20 cellular contexts compared by ENCODE assay signal in the genomic region with DNA sequence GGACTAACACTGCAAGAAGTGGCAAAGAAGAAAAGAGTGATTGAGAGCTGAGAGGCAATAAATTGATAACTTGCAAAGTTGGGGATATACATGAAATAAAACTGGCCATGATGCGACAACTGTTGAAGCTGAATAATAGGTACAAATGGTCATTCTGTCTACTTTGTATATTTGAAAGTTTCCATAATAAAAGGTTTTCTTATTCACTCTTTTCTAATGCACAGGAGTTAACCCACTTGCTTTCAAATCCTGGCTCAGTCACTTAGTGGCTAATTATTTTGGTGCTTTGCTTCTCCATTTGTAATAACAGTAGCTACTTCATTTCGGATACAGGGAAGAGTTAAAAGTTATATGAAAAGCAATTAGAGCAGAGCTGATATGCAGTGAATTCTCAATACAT.
"Had no signal": no experiment of that assay in that cellular context is flagged by ENCODE, and none has a peak within 500 bp of the region (broad histone marks: within the 10 kb centered on the region; RNA-seq: fewer than 3 reads in every experiment).

No MANE protein-coding gene starts in this region.

- H3K4me3 ChIP-seq: MG63 had no signal

- H3K27me3 ChIP-seq: MG63 had no signal

- DNase-seq: Karpas-422, KBM-7, MG63, NCI-H1092 treated with DMSO at 0.1 percent for 48 hours, NCI-H1436, NCI-H187, NCI-H2029, NCI-H2081 treated with DMSO at 0.1 percent for 48 hours, NCI-H2171, NCI-H226, NCI-H446, NCI-H510A, NCI-H524 treated with DMSO at 0.1 percent for 48 hours, NCI-H69, NCI-H774, SHP77, SK-N-SH, SW 1271 had no signal

- H3K9ac ChIP-seq: SK-N-SH had no signal

- H3K4me2 ChIP-seq: SK-N-SH had no signal

- ATAC-seq: Panc1 had no signal

- H3K27ac ChIP-seq: RWPE1 had no signal
